ENCODE assay signal across 8 cellular contexts in genomic region chr6:18503588-18504231, GRCh38.
A peak's percentile ranks its signal among the peaks of the same experiment; 100 is the strongest.
DNase-seq lines count a peak whose midpoint lies in the region; ATAC-seq and TF ChIP-seq lines count a peak whose summit lies in the region.

No MANE protein-coding gene starts in this region.

- H3K79me2 ChIP-seq in trophoblast cell (ENCODE audit: control insufficient read depth, insufficient read depth, low read length, poor library complexity): no peaks in the 10 kb centered on the region

- H3K4me2 ChIP-seq in trophoblast cell (ENCODE audit: low read length): no peak overlapping the region

- H3K27ac ChIP-seq in cardiac muscle cell (no peak overlapping the region), trophoblast cell (ENCODE audit: low read depth, low read length) (no peak overlapping the region)

- peak; percentile 85 for DNase-seq in ELR (ENCODE audit: low read depth)
- peak; percentile 79 for DNase-seq in HS-5 (ENCODE audit: low read depth)
- peak; percentile 74 for DNase-seq in NCI-H82 treated with DMSO at 0.1 percent for 48 hours (lab: John Stamatoyannopoulos, UW; ENCODE audit: unreplicated experiment)
- DNase-seq in activated naive CD4-positive, alpha-beta T cell treated with anti-CD3 and anti-CD28 coated beads, Interleukin-2, amount 50 U/mL, for 72 hours (ENCODE audit: low spot score in 2 of 2): no peak
- peak; percentile 78 to 86 for DNase-seq in cardiac muscle cell (ENCODE audit: low read depth in 1 of 2, low spot score in 1 of 2)
- peak; percentile 62 to 84 for DNase-seq in trophoblast cell
- DNase-seq in OCI-M2 (lab: John Stamatoyannopoulos, UW; ENCODE audit: unreplicated experiment): no peak

- no peak overlapping the region for H2BK12ac ChIP-seq in trophoblast cell (ENCODE audit: low read length)

- no CpG with 5 or more reads among the region's 11 CpGs for WGBS in trophoblast cell (ENCODE audit: extremely low coverage, insufficient coverage, insufficient read length)

- no peak overlapping the region for H2BK5ac ChIP-seq in trophoblast cell (ENCODE audit: low read depth, low read length, poor library complexity)

- no peaks in the 10 kb centered on the region for H3K9me3 ChIP-seq in cardiac muscle cell (ENCODE audit: low read depth)
- no peaks in the 10 kb centered on the region for H3K9me3 ChIP-seq in trophoblast cell (ENCODE audit: insufficient read depth, low read depth, low read length)

- H3K36me3 Mint-ChIP-seq in activated naive CD4-positive, alpha-beta T cell treated with anti-CD3 and anti-CD28 coated beads, Interleukin-2, amount 50 U/mL, for 72 hours: no peaks in the 10 kb centered on the region

- peak; percentile 86 for ATAC-seq in GM21367 (IDR thresholded peaks at IDR 0.05; ENCODE audit: unreplicated experiment)
- peak; percentile 64 to 73 for ATAC-seq in activated naive CD4-positive, alpha-beta T cell treated with anti-CD3 and anti-CD28 coated beads, Interleukin-2, amount 50 U/mL, for 72 hours

- H3K4ac ChIP-seq in trophoblast cell (ENCODE audit: low read depth, low read length): no peak overlapping the region

- H2AK5ac ChIP-seq in trophoblast cell (ENCODE audit: low read length): no peak overlapping the region

- H4K91ac ChIP-seq in trophoblast cell (ENCODE audit: low read depth, low read length): no peak overlapping the region

- H4K12ac ChIP-seq in trophoblast cell (ENCODE audit: low read depth, low read length): no peak overlapping the region

- H3K18ac ChIP-seq in trophoblast cell (ENCODE audit: low read length): no peak overlapping the region

- H3K4me3 ChIP-seq in cardiac muscle cell: no peak overlapping the region
- H3K4me3 ChIP-seq in trophoblast cell (ENCODE audit: low read depth, low read length): no peak overlapping the region

- no peak overlapping the region for H3K14ac ChIP-seq in trophoblast cell (ENCODE audit: low read length)

- peak; percentile 91 for TF ChIP-seq CTCF in cardiac muscle cell (IDR thresholded peaks at IDR 0.05; ENCODE audit: low read depth, low read length)

- H3K79me1 ChIP-seq in trophoblast cell (ENCODE audit: low read length): no peaks in the 10 kb centered on the region

- H3K27me3 ChIP-seq in cardiac muscle cell: no peaks in the 10 kb centered on the region
- no peaks in the 10 kb centered on the region for H3K27me3 ChIP-seq in trophoblast cell (ENCODE audit: insufficient read depth, low read length)

- no peak overlapping the region for H4K8ac ChIP-seq in trophoblast cell (ENCODE audit: low read depth, low read length)

- H3K9ac ChIP-seq in trophoblast cell (ENCODE audit: low read length): no peak overlapping the region

- H2AFZ ChIP-seq in trophoblast cell (ENCODE audit: insufficient read depth, low read length, poor library complexity): no peak overlapping the region

- no peaks in the 10 kb centered on the region for H3K36me3 ChIP-seq in cardiac muscle cell
- no peaks in the 10 kb centered on the region for H3K36me3 ChIP-seq in trophoblast cell (ENCODE audit: control insufficient read depth in 1 of 2, insufficient read depth in 2 of 2, low read length in 2 of 2)

- H3K27ac Mint-ChIP-seq in activated naive CD4-positive, alpha-beta T cell treated with anti-CD3 and anti-CD28 coated beads, Interleukin-2, amount 50 U/mL, for 72 hours: no peak overlapping the region

- H3K23ac ChIP-seq in trophoblast cell (ENCODE audit: low read length): no peak overlapping the region

- H2BK120ac ChIP-seq in trophoblast cell (ENCODE audit: insufficient read depth, low read length, poor library complexity): no peak overlapping the region

- H3K9me3 Mint-ChIP-seq in activated naive CD4-positive, alpha-beta T cell treated with anti-CD3 and anti-CD28 coated beads, Interleukin-2, amount 50 U/mL, for 72 hours: no peaks in the 10 kb centered on the region

- H3K4me1 ChIP-seq in cardiac muscle cell (ENCODE audit: low read depth): no peaks in the 10 kb centered on the region
- no peaks in the 10 kb centered on the region for H3K4me1 ChIP-seq in trophoblast cell (ENCODE audit: control insufficient read depth in 1 of 2, insufficient read depth in 2 of 2, low read length in 2 of 2)

Comparison
In these comparisons a context has a peak if more than half of its experiments do, and no peak if none do; other contexts are left out.
1. DNase-seq: peak in ELR (single experiment), HS-5 (single experiment), NCI-H82 treated with DMSO at 0.1 percent for 48 hours (single experiment), cardiac muscle cell (2 of 2) and trophoblast cell (2 of 2); none in activated naive CD4-positive, alpha-beta T cell treated with anti-CD3 and anti-CD28 coated beads, Interleukin-2, amount 50 U/mL, for 72 hours (0 of 2) and OCI-M2 (single experiment).